1 cellular context compared by ENCODE assay signal in the genomic region with DNA sequence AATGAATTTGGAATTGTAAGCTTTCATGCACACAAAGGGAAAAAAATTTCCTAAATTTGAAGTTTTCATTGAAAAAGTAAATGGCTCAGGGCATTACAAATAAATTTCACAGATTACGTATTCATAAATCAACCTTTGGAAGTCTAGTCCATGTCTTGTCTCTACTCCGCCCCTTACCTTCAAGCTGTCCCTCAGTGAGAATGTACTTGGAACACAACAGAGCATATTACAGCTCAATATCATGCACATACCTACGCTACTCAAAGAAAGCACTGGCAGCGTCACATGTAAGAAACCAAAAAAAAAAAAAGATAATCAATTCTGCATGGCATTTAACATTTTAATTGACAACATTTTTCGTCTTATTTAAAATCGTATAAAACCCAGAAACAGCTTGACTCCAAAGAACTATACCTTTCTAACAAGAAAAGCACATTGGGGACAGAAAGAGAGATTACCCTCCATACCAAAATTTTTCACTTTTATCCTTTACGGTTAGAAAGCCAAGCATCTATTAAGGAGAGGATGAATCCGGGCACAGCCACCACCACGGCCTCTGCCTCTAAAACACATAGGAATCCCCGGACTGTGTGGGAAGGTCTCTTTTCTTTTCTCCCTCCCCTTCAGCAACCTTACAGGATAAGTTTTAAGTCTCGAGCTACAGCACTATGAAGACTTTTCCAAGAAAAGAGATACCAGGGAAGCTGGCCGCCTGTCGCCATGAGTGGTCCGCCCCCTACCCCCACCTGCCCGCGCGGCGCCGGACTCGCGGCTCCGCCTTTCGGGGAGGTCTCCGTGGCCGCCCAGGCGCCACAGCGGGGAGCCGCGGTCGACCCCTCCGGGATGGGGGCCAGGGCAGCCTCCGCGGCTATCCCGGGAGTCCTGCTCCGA.
TF ChIP-seq lines count a peak whose summit lies in the region.

No MANE protein-coding gene starts in this region.

TF ChIP-seq in SK-N-SH, 30 proteins besides CTCF, POLR2A, EP300 and RAD21 (continued from another document):
- TF ChIP-seq, protein P1, sequence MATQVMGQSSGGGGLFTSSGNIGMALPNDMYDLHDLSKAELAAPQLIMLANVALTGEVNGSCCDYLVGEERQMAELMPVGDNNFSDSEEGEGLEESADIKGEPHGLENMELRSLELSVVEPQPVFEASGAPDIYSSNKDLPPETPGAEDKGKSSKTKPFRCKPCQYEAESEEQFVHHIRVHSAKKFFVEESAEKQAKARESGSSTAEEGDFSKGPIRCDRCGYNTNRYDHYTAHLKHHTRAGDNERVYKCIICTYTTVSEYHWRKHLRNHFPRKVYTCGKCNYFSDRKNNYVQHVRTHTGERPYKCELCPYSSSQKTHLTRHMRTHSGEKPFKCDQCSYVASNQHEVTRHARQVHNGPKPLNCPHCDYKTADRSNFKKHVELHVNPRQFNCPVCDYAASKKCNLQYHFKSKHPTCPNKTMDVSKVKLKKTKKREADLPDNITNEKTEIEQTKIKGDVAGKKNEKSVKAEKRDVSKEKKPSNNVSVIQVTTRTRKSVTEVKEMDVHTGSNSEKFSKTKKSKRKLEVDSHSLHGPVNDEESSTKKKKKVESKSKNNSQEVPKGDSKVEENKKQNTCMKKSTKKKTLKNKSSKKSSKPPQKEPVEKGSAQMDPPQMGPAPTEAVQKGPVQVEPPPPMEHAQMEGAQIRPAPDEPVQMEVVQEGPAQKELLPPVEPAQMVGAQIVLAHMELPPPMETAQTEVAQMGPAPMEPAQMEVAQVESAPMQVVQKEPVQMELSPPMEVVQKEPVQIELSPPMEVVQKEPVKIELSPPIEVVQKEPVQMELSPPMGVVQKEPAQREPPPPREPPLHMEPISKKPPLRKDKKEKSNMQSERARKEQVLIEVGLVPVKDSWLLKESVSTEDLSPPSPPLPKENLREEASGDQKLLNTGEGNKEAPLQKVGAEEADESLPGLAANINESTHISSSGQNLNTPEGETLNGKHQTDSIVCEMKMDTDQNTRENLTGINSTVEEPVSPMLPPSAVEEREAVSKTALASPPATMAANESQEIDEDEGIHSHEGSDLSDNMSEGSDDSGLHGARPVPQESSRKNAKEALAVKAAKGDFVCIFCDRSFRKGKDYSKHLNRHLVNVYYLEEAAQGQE (IDR thresholded peaks at IDR 0.05; ENCODE audit: low read depth, low read length), result no peak
- TF ChIP-seq SIN3A (IDR thresholded peaks at IDR 0.05; ENCODE audit: borderline replicate concordance, low read depth, low read length) (peak; percentile 63; the same call in 1 of the 2 replicates), RFX5 (IDR thresholded peaks at IDR 0.05; ENCODE audit: low read length) (no peak), USF2 (IDR thresholded peaks at IDR 0.05; ENCODE audit: borderline replicate concordance, low read depth, low read length) (no peak), CHD2 (IDR thresholded peaks at IDR 0.05; ENCODE audit: low read length, partially characterized antibody) (no peak), GATA2 (CRISPR knock-in tag; IDR thresholded peaks at IDR 0.05) (no peak), GABPA (IDR thresholded peaks at IDR 0.05; ENCODE audit: low read depth) (no peak), NRF1 (IDR thresholded peaks at IDR 0.05; ENCODE audit: low read depth, low read length) (no peak), TEAD4 (IDR thresholded peaks at IDR 0.05; ENCODE audit: borderline replicate concordance, insufficient read depth) (no peak), FOXJ3 (CRISPR knock-in tag; IDR thresholded peaks at IDR 0.05) (no peak), USF1 (IDR thresholded peaks at IDR 0.05; ENCODE audit: borderline replicate concordance, low read depth) (no peak), RCOR1 (IDR thresholded peaks at IDR 0.05; ENCODE audit: low read length) (no peak), RXRA (IDR thresholded peaks at IDR 0.05; ENCODE audit: borderline replicate concordance, low read depth) (no peak), MAX (IDR thresholded peaks at IDR 0.05; ENCODE audit: low read depth) (no peak), YY1 (IDR thresholded peaks at IDR 0.05; ENCODE audit: low read depth) (peak; percentile 13; the same call in 1 of the 2 replicates), TCF12 (IDR thresholded peaks at IDR 0.05) (no peak), NFIC (IDR thresholded peaks at IDR 0.05; ENCODE audit: borderline replicate concordance) (0 out of 2 replicates have a peak, but pooled peaks have one; percentile 9), ZBTB33 (IDR thresholded peaks at IDR 0.05; ENCODE audit: borderline replicate concordance, low read depth) (no peak)
- TF ChIP-seq, protein P2, sequence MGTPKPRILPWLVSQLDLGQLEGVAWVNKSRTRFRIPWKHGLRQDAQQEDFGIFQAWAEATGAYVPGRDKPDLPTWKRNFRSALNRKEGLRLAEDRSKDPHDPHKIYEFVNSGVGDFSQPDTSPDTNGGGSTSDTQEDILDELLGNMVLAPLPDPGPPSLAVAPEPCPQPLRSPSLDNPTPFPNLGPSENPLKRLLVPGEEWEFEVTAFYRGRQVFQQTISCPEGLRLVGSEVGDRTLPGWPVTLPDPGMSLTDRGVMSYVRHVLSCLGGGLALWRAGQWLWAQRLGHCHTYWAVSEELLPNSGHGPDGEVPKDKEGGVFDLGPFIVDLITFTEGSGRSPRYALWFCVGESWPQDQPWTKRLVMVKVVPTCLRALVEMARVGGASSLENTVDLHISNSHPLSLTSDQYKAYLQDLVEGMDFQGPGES (IDR thresholded peaks at IDR 0.05; ENCODE audit: low read depth, low read length), result no peak
